35 cellular contexts compared by ENCODE assay signal in the genomic region with DNA sequence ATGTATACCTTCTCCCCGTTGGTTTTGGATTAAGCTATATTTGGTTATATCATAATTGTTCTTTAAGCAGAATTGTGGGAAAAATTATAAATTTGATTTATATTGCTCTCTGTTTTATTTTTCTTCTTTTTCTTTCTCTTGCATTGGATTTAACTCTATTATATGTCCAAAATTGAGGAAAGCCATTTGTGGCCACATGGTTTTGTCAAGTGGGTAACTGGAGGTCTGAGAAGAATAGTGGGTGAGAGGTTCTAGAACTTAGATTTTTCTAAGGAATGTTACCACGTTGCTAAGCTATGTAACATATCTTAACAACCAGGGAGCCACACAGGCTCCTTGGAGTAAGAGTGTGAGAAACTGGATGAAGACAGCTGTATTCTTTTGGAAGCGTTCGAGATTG. TPM values are rescaled to one million over a fixed set of nuclear protein-coding genes. Genes with fewer than 3 reads are reported as not detected.
"Had no signal": no experiment of that assay in that cellular context is flagged by ENCODE, and none has a peak within 500 bp of the region (broad histone marks: within the 10 kb centered on the region; RNA-seq: fewer than 3 reads in every experiment).

Gene C4orf17 (plus strand): TSS at position 301 of the 400 bp plus-strand sequence. CDS start 2,061 bp downstream, outside the sequence.

- H3K36me3 ChIP-seq: ovary, right lobe of liver, spleen, suprapubic skin, thoracic aorta, thyroid gland, tibial nerve, upper lobe of left lung, vagina had no signal

- H2AFZ ChIP-seq: parathyroid adenoma had no signal

- H3K27ac ChIP-seq: ovary, parathyroid adenoma, psoas muscle, right lobe of liver, skin epidermis, spleen, suprapubic skin, thoracic aorta, thyroid gland, tibial nerve, upper lobe of left lung, vagina had no signal

- ATAC-seq: natural killer cell; psoas muscle; right cardiac atrium; right lobe of liver; stimulated activated memory B cell treated with anti-CD40 and anti-IgM and Interleukin-4, amounts not matched to agents 10 μg/mL and 1 μg/mL and 100 μg/mL, for 72 hours; stimulated activated naive CD8-positive, alpha-beta T cell treated with anti-CD3 and anti-CD28 coated beads, Interleukin-15, amount 100 ng/mL, for 72 hours; stimulated activated naive CD8-positive, alpha-beta T cell treated with anti-CD3 and anti-CD28 coated beads, Interleukin-15, Interleukin-2, amounts not matched to agents 100 U/mL and 50 U/mL, for 24 hours had no signal

- H3K9me3 Mint-ChIP-seq: nephron progenitor cell, neural crest cell had no signal

- H3K9ac ChIP-seq: parathyroid adenoma had no signal

- DNase-seq: naive B cell; natural killer cell; nephron progenitor cell; occipital lobe; ovary; posterior cingulate gyrus; psoas muscle; right cardiac atrium; right lobe of liver; spleen; stimulated activated CD4-positive, alpha-beta T cell treated with anti-CD3 and anti-CD28 coated beads, Interleukin-12 subunit alpha, Interleukin-12 subunit beta, amount 100 ng/mL, for 4 hours; stimulated activated CD4-positive, alpha-beta T cell treated with anti-CD3 and anti-CD28 coated beads, Interleukin-1b, Interleukin-23, amount 100 ng/mL, for 48 hours; stimulated activated CD4-positive, alpha-beta T cell treated with anti-CD3 and anti-CD28 coated beads, Interleukin-4, amount 100 ng/mL, for 1 hour; stimulated activated CD4-positive, alpha-beta T cell treated with anti-CD3 and anti-CD28 coated beads, Interleukin-4, amount 100 ng/mL, for 4 hours; stimulated activated CD8-positive, alpha-beta memory T cell treated with anti-CD3 and anti-CD28 coated beads, Interleukin-4, amount 100 ng/mL, for 48 hours; stimulated activated naive CD4-positive, alpha-beta T cell; stimulated activated naive CD8-positive, alpha-beta T cell treated with anti-CD3 and anti-CD28 coated beads, Interleukin-15, amount 100 ng/mL, for 72 hours; stimulated activated naive CD8-positive, alpha-beta T cell treated with anti-CD3 and anti-CD28 coated beads, Interleukin-15, Interleukin-2, amounts not matched to agents 100 U/mL and 50 U/mL, for 24 hours; substantia nigra; thyroid gland; trophoblast cell; upper lobe of left lung had no signal

- H3K4me3 Mint-ChIP-seq: naive B cell; natural killer cell; nephron progenitor cell; neural crest cell; stimulated activated memory B cell treated with anti-CD40 and anti-IgM and Interleukin-4, amounts not matched to agents 10 μg/mL and 1 μg/mL and 100 μg/mL, for 72 hours; stimulated activated naive CD8-positive, alpha-beta T cell treated with anti-CD3 and anti-CD28 coated beads, Interleukin-15, amount 100 ng/mL, for 72 hours had no signal

- H3K36me3 Mint-ChIP-seq: naive B cell; natural killer cell; stimulated activated memory B cell treated with anti-CD40 and anti-IgM and Interleukin-4, amounts not matched to agents 10 μg/mL and 1 μg/mL and 100 μg/mL, for 72 hours had no signal

- H3K27me3 Mint-ChIP-seq: progenitor cell of endocrine pancreas had no signal

- H3K4me2 ChIP-seq: smooth muscle cell had no signal

- H3K4me1 ChIP-seq: parathyroid adenoma, psoas muscle, right lobe of liver, spleen, suprapubic skin, thyroid gland, tibial nerve, upper lobe of left lung, vagina had no signal

- H3K27ac Mint-ChIP-seq: naive B cell; natural killer cell; nephron progenitor cell; progenitor cell of endocrine pancreas; stimulated activated memory B cell treated with anti-CD40 and anti-IgM and Interleukin-4, amounts not matched to agents 10 μg/mL and 1 μg/mL and 100 μg/mL, for 72 hours had no signal

- H3K4me3 ChIP-seq: ovary, psoas muscle, right lobe of liver, skin epidermis, smooth muscle cell, spleen, suprapubic skin, thoracic aorta, thyroid gland, tibial nerve, upper lobe of left lung, vagina had no signal

- H3K4me1 Mint-ChIP-seq: naive B cell, nephron progenitor cell, neural crest cell had no signal

- H3K9me3 ChIP-seq: ovary, psoas muscle, right lobe of liver, spleen, thoracic aorta, thyroid gland, upper lobe of left lung, vagina had no signal

- H3K27me3 ChIP-seq: ovary, right lobe of liver, suprapubic skin, thyroid gland, tibial nerve, upper lobe of left lung, vagina had no signal

RNA-seq across cellular contexts. Expression of gene C4orf17, which starts in this region (rescaled TPM):
- total RNA-seq: natural killer cell, neural crest cell, occipital lobe, osteoblast, ovary, progenitor cell of endocrine pancreas, psoas muscle, renal cortical epithelial cell, right cardiac atrium, right lobe of liver, smooth muscle cell, spleen, suprapubic skin, thoracic aorta, thyroid gland, tibial nerve, upper lobe of left lung, ureter, vagina had no signal
- polyA plus RNA-seq: ovary, psoas muscle, right cardiac atrium, smooth muscle cell, spleen had no signal
